ENCODE assay signal across 15 cellular contexts in the genomic region with DNA sequence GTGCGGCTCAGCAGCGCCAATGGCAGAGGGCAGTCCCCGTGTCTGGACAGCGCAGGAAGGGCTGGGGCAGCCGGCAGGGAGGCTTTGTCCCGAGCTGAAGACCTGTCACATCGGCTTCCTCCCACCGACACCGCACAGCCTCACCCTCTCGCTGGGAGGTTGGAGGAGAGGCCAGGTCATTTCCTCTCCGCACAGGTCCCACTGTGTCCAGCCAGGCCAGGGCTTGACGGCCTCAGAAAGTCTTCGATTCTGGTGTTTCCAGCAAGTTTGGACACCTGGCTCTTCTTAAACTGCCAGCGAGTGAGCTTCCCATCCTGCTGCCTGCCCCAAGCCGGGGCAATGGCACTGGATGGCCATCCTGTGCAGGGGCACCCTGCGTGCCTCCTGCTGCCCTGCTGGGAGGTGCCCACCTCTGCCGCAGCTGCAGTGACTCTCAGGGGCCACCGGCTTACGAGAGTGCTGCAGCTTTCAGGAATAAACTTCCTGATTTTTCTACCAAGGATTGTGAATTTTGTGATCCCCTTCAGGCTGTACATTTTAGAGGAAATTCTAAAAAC.
"Had no signal": no experiment of that assay in that cellular context is flagged by ENCODE, and none has a peak within 500 bp of the region (broad histone marks: within the 10 kb centered on the region; RNA-seq: fewer than 3 reads in every experiment).

No MANE protein-coding gene starts in this region.

- H3K4me1 ChIP-seq: adrenal gland, heart left ventricle, left ventricle myocardium inferior, parathyroid adenoma, tibial nerve had no signal

- H3K4me3 Mint-ChIP-seq: activated T-helper 1 cell treated with anti-CD3 and anti-CD28 coated beads, Interleukin-12 subunit alpha, Interleukin-12 subunit beta, Interleukin-2, Interleukin-4 antibody, amounts not matched to agents 30 ng/mL and 10 ng/mL and 1 ng/mL, durations not matched to agents 14 hours and 24 hours and 36 hours; nephron progenitor cell had no signal

- H3K4me3 ChIP-seq: adrenal gland, heart left ventricle, left ventricle myocardium inferior, tibial nerve had no signal

- H3K9me3 ChIP-seq: adrenal gland, heart left ventricle, left ventricle myocardium inferior, tibial nerve had no signal

- H2AFZ ChIP-seq: parathyroid adenoma had no signal

- H3K79me2 ChIP-seq: parathyroid adenoma had no signal

- ATAC-seq: heart left ventricle had no signal

- H3K36me3 ChIP-seq: adrenal gland, heart left ventricle, left ventricle myocardium inferior, tibial nerve had no signal

- H3K27ac ChIP-seq: adrenal gland, heart left ventricle, left ventricle myocardium inferior, parathyroid adenoma, tibial nerve had no signal

- H3K27me3 ChIP-seq: adrenal gland, tibial nerve had no signal

- DNase-seq: activated CD4-positive, alpha-beta T cell treated with anti-CD3 and anti-CD28 coated beads, Interleukin-2, amount 50 U/mL, for 48 hours; activated CD4-positive, CD25-positive, alpha-beta regulatory T cell; activated CD8-positive, alpha-beta memory T cell treated with anti-CD3 and anti-CD28 coated beads, Interleukin-2, amount 50 U/mL, for 48 hours; activated naive CD4-positive, alpha-beta T cell treated with Interleukin-2 at 50 U/mL for 16 hours; effector CD4-positive, alpha-beta T cell; heart left ventricle; left ventricle myocardium inferior; mesendoderm; nephron progenitor cell; stimulated activated CD4-positive, alpha-beta T cell treated with anti-CD3 and anti-CD28 coated beads, Interleukin-4, amount 100 ng/mL, for 4 hours; T-helper 2 cell had no signal

- H3K27ac Mint-ChIP-seq: activated T-helper 1 cell treated with anti-CD3 and anti-CD28 coated beads, Interleukin-12 subunit alpha, Interleukin-12 subunit beta, Interleukin-2, Interleukin-4 antibody, amounts not matched to agents 30 ng/mL and 10 ng/mL and 1 ng/mL, durations not matched to agents 14 hours and 24 hours and 36 hours had no signal

- H3K9ac ChIP-seq: parathyroid adenoma had no signal
